Comparison of ENCODE assay signal across 13 cellular contexts in the genomic region with DNA sequence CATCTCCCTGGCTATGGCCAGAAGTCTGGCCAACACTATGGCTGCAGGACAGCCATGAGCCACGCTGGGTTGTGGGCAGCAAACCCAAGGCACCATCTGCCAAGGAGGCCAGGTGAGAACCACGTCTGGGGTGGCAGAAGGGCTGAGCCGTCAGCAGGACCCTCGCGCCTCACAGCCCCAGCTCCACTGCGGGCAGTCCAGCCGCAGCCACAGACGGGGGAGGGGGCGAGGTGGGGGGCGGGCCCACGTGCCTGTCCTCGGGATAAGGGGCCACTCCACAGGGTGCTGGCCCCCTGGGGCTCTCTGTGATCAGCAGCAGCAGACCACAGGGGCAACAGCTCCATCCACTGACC.
"Had no signal": no experiment of that assay in that cellular context is flagged by ENCODE, and none has a peak within 500 bp of the region (broad histone marks: within the 10 kb centered on the region; RNA-seq: fewer than 3 reads in every experiment).

No MANE protein-coding gene starts in this region.

- H3K9me3 ChIP-seq: colonic mucosa, left ventricle myocardium inferior, right lobe of liver, suprapubic skin had no signal

- H3K27me3 ChIP-seq: right lobe of liver had no signal

- H3K36me3 ChIP-seq: colonic mucosa, left ventricle myocardium inferior, right lobe of liver, suprapubic skin had no signal

- H3K4me3 ChIP-seq: colonic mucosa, left ventricle myocardium inferior, right lobe of liver, suprapubic skin had no signal

- H3K27ac ChIP-seq: colonic mucosa, left ventricle myocardium inferior, right lobe of liver, suprapubic skin, VCaP had no signal

- DNase-seq: activated CD4-positive, alpha-beta T cell treated with anti-CD3 and anti-CD28 coated beads for 36 hours; activated gamma-delta T cell treated with Interleukin-2 at 50 U/mL for 16 hours; activated naive CD8-positive, alpha-beta T cell treated with anti-CD3 and anti-CD28 coated beads, Interleukin-2, amount 10 ng/mL, durations not matched to agents 7 days and 5 days; activated T-cell treated with anti-CD3 and anti-CD28 coated beads, Interleukin-2, amount 50 U/mL, for 72 hours; colonic mucosa; effector CD8-positive, alpha-beta T cell; left ventricle myocardium inferior; stimulated activated CD8-positive, alpha-beta memory T cell treated with anti-CD3 and anti-CD28 coated beads, Interleukin-4, amount 100 ng/mL, for 48 hours; stimulated activated naive CD8-positive, alpha-beta T cell treated with anti-CD3 and anti-CD28 coated beads, Interleukin-15, Interleukin-2, amounts not matched to agents 100 U/mL and 50 U/mL, for 24 hours; T-cell had no signal

- ATAC-seq: activated CD4-positive, alpha-beta T cell treated with anti-CD3 and anti-CD28 coated beads for 36 hours; right lobe of liver; stimulated activated naive CD8-positive, alpha-beta T cell treated with anti-CD3 and anti-CD28 coated beads, Interleukin-15, Interleukin-2, amounts not matched to agents 100 U/mL and 50 U/mL, for 24 hours; T-cell had no signal
